Comparison of ENCODE assay signal across 10 cellular contexts in genomic region chr19:38303517-38304351, GRCh38. TPM values are rescaled to one million over a fixed set of nuclear protein-coding genes. Genes with fewer than 3 reads are reported as not detected.
DNase-seq lines count a peak whose midpoint lies in the region; ATAC-seq, FAIRE-seq and TF ChIP-seq lines count a peak whose summit lies in the region.
"Had no signal": no experiment of that assay in that cellular context is flagged by ENCODE, and none has a peak within 500 bp of the region (broad histone marks: within the 10 kb centered on the region; RNA-seq: fewer than 3 reads in every experiment).

Gene C19orf33, plus strand, starts transcription at chr19:38304251. Its CDS starts 11 bp downstream, at chr19:38304262.

- peak within 1 kb of the TSS; percentile 43 for H3K4me3 ChIP-seq in HUES64 (ENCODE audit: low read length)
- H3K4me3 ChIP-seq in kidney (ENCODE audit: low read length in 2 of 2): peak within 1 kb of the TSS in 1 of 2 donors; percentile 25
- H3K4me3 ChIP-seq in stomach: peak within 1 kb of the TSS; percentile 31 to 46 (median 32)
- H3K4me3 ChIP-seq: tibial artery had no signal

- no peak for ATAC-seq in GM19351 (IDR thresholded peaks at IDR 0.05; ENCODE audit: unreplicated experiment)
- ATAC-seq in HG02870 (IDR thresholded peaks at IDR 0.05; ENCODE audit: unreplicated experiment): no peak

- intact Hi-C loops in kidney (cut with DNase I): no loop called here
- intact Hi-C loops in stomach (cut with DNase I; ENCODE audit: low total_unique reads): no loop called here

- H3K9ac ChIP-seq in HUES64 (ENCODE audit: low read depth, low read length) (peak within 1 kb of the TSS; percentile 55), kidney (ENCODE audit: low read length in 2 of 2) (no peak within 1 kb of the TSS)

- H3K36me3 ChIP-seq in HUES64 (ENCODE audit: insufficient read depth, low read length): peaks cover 14% of the 10 kb centered on the region
- peaks cover 5% of the 10 kb centered on the region in 2 donors for H3K36me3 ChIP-seq in kidney (ENCODE audit: control insufficient read depth in 1 of 2, insufficient read depth in 2 of 2, low read length in 2 of 2)
- H3K36me3 ChIP-seq in stomach: peaks cover 0 to 44% (median 37%) of the 10 kb centered on the region in 4 donors

- TF ChIP-seq EP300 in stomach (IDR thresholded peaks at IDR 0.05): no peak

- H3K9me3 ChIP-seq in HUES64 (ENCODE audit: insufficient read depth, low read depth, low read length) (no peaks in the 10 kb centered on the region), kidney (ENCODE audit: control insufficient read depth in 1 of 2, low read length in 2 of 2) (no peaks in the 10 kb centered on the region), stomach (no peaks in the 10 kb centered on the region)
- H3K9me3 ChIP-seq: tibial artery had no signal

- H3K27ac ChIP-seq in HUES64 (ENCODE audit: low read depth, low read length): peak within 1 kb of the TSS; percentile 63; the same call in 1 of the 2 replicates
- peak within 1 kb of the TSS in 1 of 2 donors; percentile 71 for H3K27ac ChIP-seq in kidney (ENCODE audit: low read depth in 2 of 2, low read length in 2 of 2)
- peak within 1 kb of the TSS; percentile 83 to 94 (median 86) for H3K27ac ChIP-seq in stomach
- H3K27ac ChIP-seq: tibial artery had no signal

- TF ChIP-seq CTCF in kidney (IDR thresholded peaks at IDR 0.05; ENCODE audit: borderline replicate concordance, extremely low read depth, insufficient read depth) (no peak), stomach (IDR thresholded peaks at IDR 0.05) (no peak), GM20000 (IDR thresholded peaks at IDR 0.05; ENCODE audit: extremely low read depth, missing control alignments) (no peak)

- in situ Hi-C loops in T47D (cut with HindIII; ENCODE audit: low pct_unique_long_range_greater_than_20kb, low sequenced_read_pairs): no loop called here

- DNase-seq in T47D (ENCODE audit: low read depth in 1 of 2, low spot score in 1 of 2): peak; percentile 59 to 84
- peak; percentile 93 for DNase-seq in kidney
- DNase-seq in stomach: peak; percentile 88
- DNase-seq in GM20000 (ENCODE audit: low spot score): no peak
- DNase-seq in COR-L47 (lab: John Stamatoyannopoulos, UW): no peak
- DNase-seq: activated naive CD8-positive, alpha-beta T cell treated with anti-CD3 and anti-CD28 coated beads for 36 hours; tibial artery had no signal

- 77% methylated on average over 28 of the region's 28 CpGs for WGBS in HUES64
- 22 to 66% (median 30%) methylated on average over 23 to 28 of the region's 28 CpGs for WGBS in stomach, 5 donors

- H3K4me1 ChIP-seq in HUES64 (ENCODE audit: insufficient read depth, low read length) (peaks cover 22% of the 10 kb centered on the region), kidney (ENCODE audit: control insufficient read depth in 1 of 2, insufficient read depth in 1 of 2, low read depth in 1 of 2, low read length in 2 of 2) (peaks cover 0 to 4% of the 10 kb centered on the region in 2 donors), stomach (peaks cover 11 to 33% (median 21%) of the 10 kb centered on the region in 4 donors)
- H3K4me1 ChIP-seq: tibial artery had no signal

- no peak for FAIRE-seq in kidney (lab: Jason Lieb, UNC)

- H3K27me3 ChIP-seq in HUES64 (ENCODE audit: insufficient read depth, low read length) (no peaks in the 10 kb centered on the region), stomach (no peaks in the 10 kb centered on the region)
- H3K27me3 ChIP-seq: tibial artery had no signal

- peak in 1 of 4 donors; percentile 32 for TF ChIP-seq POLR2A in stomach (IDR thresholded peaks at IDR 0.05)

RNA-seq across cellular contexts. Expression of gene C19orf33, which starts in this region (rescaled TPM):
- polyA plus RNA-seq in HUES64 (2013, experiment 1 of 2): 0.95 TPM
- polyA plus RNA-seq in HUES64 (2013, experiment 2 of 2): not detected
- total RNA-seq in kidney (43.9 TPM), stomach (100 to 1,000 TPM in 3 of 5 donors, 10 to 100 TPM in 2; 33.5 to 287 (median 171) TPM)
- polyA plus RNA-seq in kidney (ENCODE audit: insufficient read depth, low read depth, low replicate concordance) (40.3 TPM), stomach (1,000 to 10,000 TPM in 2 of 3 donors, 100 to 1,000 TPM in 1; 388 to 1,069 (median 1,022) TPM)
- total RNA-seq: activated naive CD8-positive, alpha-beta T cell treated with anti-CD3 and anti-CD28 coated beads for 36 hours had no signal

Comparison
In these comparisons a context has a peak if more than half of its experiments do, and no peak if none do; other contexts are left out.
1. DNase-seq: peak in T47D (2 of 2), kidney (single experiment) and stomach (single experiment); none in GM20000 (single experiment) and COR-L47 (single experiment).